In genomic region chr10:76248781-76249180, GRCh38 we compare ENCODE assay signal across 15 cellular contexts.
DNase-seq lines count a peak whose midpoint lies in the region; TF ChIP-seq lines count a peak whose summit lies in the region.
"Had no signal": no experiment of that assay in that cellular context is flagged by ENCODE, and none has a peak within 500 bp of the region (broad histone marks: within the 10 kb centered on the region; RNA-seq: fewer than 3 reads in every experiment).

No MANE protein-coding gene starts in this region.

- H3K9ac ChIP-seq in fibroblast of lung (ENCODE audit: insufficient read depth, low read length) = no peak overlapping the region
- H3K9ac ChIP-seq: BLaER1 had no signal

- POLR2A ChIA-PET in GM10248 (lab: Yijun Ruan, JAX) = no interaction called here

- H3K79me2 ChIP-seq in fibroblast of lung (ENCODE audit: control insufficient read depth, insufficient read depth, low read length) = no peaks in the 10 kb centered on the region

- peak; percentile 8 for DNase-seq in NCI-H226
- peak; percentile 22 to 34 for DNase-seq in fibroblast of lung (ENCODE audit: low read depth in 2 of 2)
- DNase-seq in left kidney (ENCODE audit: low read depth, low spot score) = peak; percentile 60
- DNase-seq in transverse colon = no peak
- no peak for DNase-seq in T1000 (lab: John Stamatoyannopoulos, UW)
- DNase-seq in hypothalamus (lab: John Stamatoyannopoulos, UW) = no peak
- no peak for DNase-seq in GM10248 (ENCODE audit: extremely low spot score)
- DNase-seq: 8988T; AML-193; Caco-2; CD8-positive, alpha-beta memory T cell; DND-41; GDM1 had no signal

- CTCF ChIA-PET in GM10248 (lab: Yijun Ruan, JAX) = no interaction called here

- H3K4me1 ChIP-seq in fibroblast of lung (ENCODE audit: control insufficient read depth, extremely low read depth, insufficient read depth, low read length) = peaks cover 6% of the 10 kb centered on the region
- peaks cover 0 to 14% (median 1%) of the 10 kb centered on the region in 4 donors for H3K4me1 ChIP-seq in transverse colon
- H3K4me1 ChIP-seq: BLaER1, Caco-2 had no signal

- H3K9me3 ChIP-seq in fibroblast of lung (ENCODE audit: control insufficient read depth, insufficient read depth, low read depth, low read length) (no peaks in the 10 kb centered on the region), transverse colon (no peaks in the 10 kb centered on the region)
- H3K9me3 ChIP-seq: BLaER1, Caco-2 had no signal

- TF ChIP-seq EP300 in transverse colon (IDR thresholded peaks at IDR 0.05; ENCODE audit: low read depth) = no peak

- H3K4me2 ChIP-seq in fibroblast of lung (ENCODE audit: extremely low read depth, insufficient read depth, low read length) = no peak overlapping the region
- H3K4me2 ChIP-seq: BLaER1 had no signal

- H3K36me3 ChIP-seq in fibroblast of lung (ENCODE audit: control insufficient read depth, insufficient read depth, low read length) (no peaks in the 10 kb centered on the region), transverse colon (no peaks in the 10 kb centered on the region)
- H3K36me3 ChIP-seq: BLaER1 had no signal

- no peaks in the 10 kb centered on the region for H4K20me1 ChIP-seq in fibroblast of lung (ENCODE audit: control insufficient read depth, extremely low read depth, insufficient read depth, low read length)
- H4K20me1 ChIP-seq: BLaER1 had no signal

- no peak for TF ChIP-seq POLR2A in transverse colon (IDR thresholded peaks at IDR 0.05)

- H3K27ac ChIP-seq in fibroblast of lung (ENCODE audit: insufficient read depth, low read length) (no peak overlapping the region), transverse colon (peak overlapping the region in 3 of 4 donors; percentile 7 to 19 (median 14))
- H3K27ac ChIP-seq: BLaER1, HL-60 had no signal

- no peak overlapping the region for H2AFZ ChIP-seq in fibroblast of lung (ENCODE audit: low read length)

- no peak for TF ChIP-seq CTCF in fibroblast of lung (conservative IDR thresholded peaks at IDR 0.05 in 1 of 2, IDR thresholded peaks at IDR 0.05 in 1 of 2; ENCODE audit: low read depth in 1 of 2, low read length in 2 of 2)
- no peak for TF ChIP-seq CTCF in transverse colon (IDR thresholded peaks at IDR 0.05)
- TF ChIP-seq CTCF in GM10248 (IDR thresholded peaks at IDR 0.05; ENCODE audit: control extremely low read depth, extremely low read depth, low read depth, missing control alignments) = no peak

- H3K27me3 ChIP-seq in fibroblast of lung (ENCODE audit: control insufficient read depth, insufficient read depth, low read length) = no peaks in the 10 kb centered on the region
- no peaks in the 10 kb centered on the region for H3K27me3 ChIP-seq in transverse colon
- H3K27me3 ChIP-seq: BLaER1 had no signal

- in situ Hi-C loops in transverse colon (cut with MboI; ENCODE audit: low pct_ligation_motif_present in 1 of 4, low pct_unique_long_range_greater_than_20kb in 1 of 4, low sequenced_read_pairs in 3 of 4) = no loop called here

- H3K4me3 ChIP-seq in fibroblast of lung (replicated peaks in 1 of 4; ENCODE audit: control extremely low read depth in 1 of 4, insufficient read depth in 1 of 4, low read depth in 3 of 4, low read length in 4 of 4) (no peak overlapping the region), transverse colon (no peak overlapping the region)
- H3K4me3 ChIP-seq: BLaER1 had no signal

- intact Hi-C loops in transverse colon (cut with DNase I; ENCODE audit: low total_unique reads) = no loop called here

Comparison
In these comparisons a context has a peak if more than half of its experiments do, and no peak if none do; other contexts are left out.
1. DNase-seq: peak in NCI-H226 (single experiment), fibroblast of lung (2 of 2) and left kidney (single experiment); none in transverse colon (single experiment), T1000 (single experiment), hypothalamus (0 of 51) and GM10248 (single experiment).